Comparison of ENCODE assay signal across 1 cellular context in the genomic region with DNA sequence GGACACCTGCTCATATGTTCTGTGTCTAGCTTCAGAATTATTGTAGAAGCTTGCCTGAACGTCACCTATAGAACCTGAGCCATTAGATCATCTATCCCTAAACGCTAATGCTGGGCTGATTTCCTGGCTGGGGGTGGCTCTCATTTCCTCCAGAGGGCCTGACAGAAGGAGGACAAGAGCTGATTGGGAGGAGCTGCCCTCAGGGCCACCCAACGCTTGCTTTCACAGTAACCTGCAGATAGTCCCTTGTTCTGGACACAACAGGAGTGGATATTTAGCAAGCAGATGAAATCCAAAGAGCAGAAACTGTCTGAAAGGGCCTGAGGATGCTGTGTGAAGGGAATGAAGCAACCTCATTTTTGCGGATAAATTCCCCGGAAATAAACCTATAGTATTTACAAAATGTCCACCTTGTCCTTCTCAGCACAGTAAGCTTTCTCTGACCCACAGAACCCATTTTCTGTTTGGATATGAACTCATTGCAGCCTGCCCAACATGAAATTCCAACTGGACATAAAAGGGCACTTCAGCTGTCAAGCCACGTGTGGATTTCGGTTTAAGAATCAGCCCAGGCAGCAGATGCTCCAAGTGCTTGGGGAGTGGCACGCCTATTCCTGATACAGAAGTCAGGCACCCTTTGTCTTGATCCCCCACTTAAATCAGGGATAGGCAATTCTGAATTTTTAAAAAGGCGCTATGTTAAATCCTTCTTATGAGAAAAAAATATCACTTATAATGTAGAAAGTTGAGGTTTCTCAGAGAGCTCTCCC.
TF ChIP-seq lines count a peak whose summit lies in the region.

No MANE protein-coding gene starts in this region.

TF ChIP-seq in WTC11, 78 proteins besides CTCF, POLR2A, EP300 and RAD21 (continued from another document):
- TF ChIP-seq ZNF425 (CRISPR knock-in tag; conservative IDR thresholded peaks at IDR 0.05) (no peak), NFYB (CRISPR knock-in tag; conservative IDR thresholded peaks at IDR 0.05; ENCODE audit: low read depth) (no peak), NFE2L1 (CRISPR knock-in tag; IDR thresholded peaks at IDR 0.05) (no peak), SMAD3 (CRISPR knock-in tag; IDR thresholded peaks at IDR 0.05; ENCODE audit: borderline replicate concordance) (no peak), FOXK1 (CRISPR knock-in tag; IDR thresholded peaks at IDR 0.05) (no peak), ZNF138 (CRISPR knock-in tag; conservative IDR thresholded peaks at IDR 0.05) (no peak), IRF1 (CRISPR knock-in tag; IDR thresholded peaks at IDR 0.05) (no peak), PRRX2 (CRISPR knock-in tag; IDR thresholded peaks at IDR 0.05) (no peak)
- TF ChIP-seq, protein P1, sequence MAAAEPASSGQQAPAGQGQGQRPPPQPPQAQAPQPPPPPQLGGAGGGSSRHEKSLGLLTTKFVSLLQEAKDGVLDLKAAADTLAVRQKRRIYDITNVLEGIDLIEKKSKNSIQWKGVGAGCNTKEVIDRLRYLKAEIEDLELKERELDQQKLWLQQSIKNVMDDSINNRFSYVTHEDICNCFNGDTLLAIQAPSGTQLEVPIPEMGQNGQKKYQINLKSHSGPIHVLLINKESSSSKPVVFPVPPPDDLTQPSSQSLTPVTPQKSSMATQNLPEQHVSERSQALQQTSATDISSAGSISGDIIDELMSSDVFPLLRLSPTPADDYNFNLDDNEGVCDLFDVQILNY (CRISPR knock-in tag; IDR thresholded peaks at IDR 0.05), result no peak
